26 cellular contexts compared by ENCODE assay signal in genomic region chr5:83917261-83917908, GRCh38.
"Had no signal": no experiment of that assay in that cellular context is flagged by ENCODE, and none has a peak within 500 bp of the region (broad histone marks: within the 10 kb centered on the region; RNA-seq: fewer than 3 reads in every experiment).

No MANE protein-coding gene starts in this region.

- H3K9me3 ChIP-seq: heart right ventricle, left ventricle myocardium inferior, right lobe of liver, upper lobe of right lung had no signal

- H3K27ac Mint-ChIP-seq: activated CD4-positive, alpha-beta memory T cell treated with anti-CD3 and anti-CD28 coated beads for 36 hours; activated CD4-positive, alpha-beta T cell treated with anti-CD3 and anti-CD28 coated beads, Interleukin-2, amount 10 ng/mL, durations not matched to agents 24 days and 14 days; activated naive CD4-positive, alpha-beta T cell treated with anti-CD3 and anti-CD28 coated beads, Interleukin-2, amount 10 ng/mL, durations not matched to agents 7 days and 5 days; activated T-helper 1 cell treated with anti-CD3 and anti-CD28 coated beads, Interleukin-12 subunit alpha, Interleukin-12 subunit beta, Interleukin-2, Interleukin-4 antibody, amounts not matched to agents 30 ng/mL and 10 ng/mL and 1 ng/mL, durations not matched to agents 14 hours and 24 hours and 36 hours; natural killer cell; progenitor cell of endocrine pancreas; stimulated activated effector memory CD8-positive, alpha-beta T cell treated with anti-CD3 and anti-CD28 coated beads, Interleukin-12 subunit alpha, Interleukin-12 subunit beta, amount 100 ng/mL, for 72 hours; stimulated activated naive CD8-positive, alpha-beta T cell treated with anti-CD3 and anti-CD28 coated beads, Interleukin-15, amount 100 ng/mL, for 72 hours had no signal

- H3K4me3 ChIP-seq: heart right ventricle, left ventricle myocardium inferior, right lobe of liver, upper lobe of right lung had no signal

- H3K27me3 Mint-ChIP-seq: activated CD4-positive, alpha-beta T cell treated with anti-CD3 and anti-CD28 coated beads, Interleukin-2, amount 10 ng/mL, durations not matched to agents 24 days and 14 days; activated naive CD4-positive, alpha-beta T cell treated with anti-CD3 and anti-CD28 coated beads, Interleukin-2, amount 10 ng/mL, durations not matched to agents 7 days and 5 days; stimulated activated naive CD8-positive, alpha-beta T cell treated with anti-CD3 and anti-CD28 coated beads, Interleukin-15, amount 100 ng/mL, for 72 hours had no signal

- H3K36me3 Mint-ChIP-seq: activated CD4-positive, alpha-beta memory T cell treated with anti-CD3 and anti-CD28 coated beads for 36 hours; activated naive CD4-positive, alpha-beta T cell treated with anti-CD3 and anti-CD28 coated beads, Interleukin-2, amount 10 ng/mL, durations not matched to agents 7 days and 5 days; natural killer cell; stimulated activated effector memory CD8-positive, alpha-beta T cell treated with anti-CD3 and anti-CD28 coated beads, Interleukin-12 subunit alpha, Interleukin-12 subunit beta, amount 100 ng/mL, for 72 hours had no signal

- ATAC-seq: esophagus mucosa; natural killer cell; right lobe of liver; stimulated activated effector memory CD8-positive, alpha-beta T cell treated with anti-CD3 and anti-CD28 coated beads, Interleukin-12 subunit alpha, Interleukin-12 subunit beta, amount 100 ng/mL, for 72 hours; stimulated activated naive CD8-positive, alpha-beta T cell treated with anti-CD3 and anti-CD28 coated beads, Interleukin-15, amount 100 ng/mL, for 72 hours; upper lobe of right lung had no signal

- H3K4me3 Mint-ChIP-seq: activated CD4-positive, alpha-beta memory T cell treated with anti-CD3 and anti-CD28 coated beads for 36 hours; activated CD4-positive, alpha-beta T cell treated with anti-CD3 and anti-CD28 coated beads, Interleukin-2, amount 10 ng/mL, durations not matched to agents 24 days and 14 days; activated naive CD4-positive, alpha-beta T cell treated with anti-CD3 and anti-CD28 coated beads, Interleukin-2, amount 10 ng/mL, durations not matched to agents 7 days and 5 days; activated T-helper 1 cell treated with anti-CD3 and anti-CD28 coated beads, Interleukin-12 subunit alpha, Interleukin-12 subunit beta, Interleukin-2, Interleukin-4 antibody, amounts not matched to agents 30 ng/mL and 10 ng/mL and 1 ng/mL, durations not matched to agents 14 hours and 24 hours and 36 hours; natural killer cell; stimulated activated effector memory CD8-positive, alpha-beta T cell treated with anti-CD3 and anti-CD28 coated beads, Interleukin-12 subunit alpha, Interleukin-12 subunit beta, amount 100 ng/mL, for 72 hours; stimulated activated naive CD8-positive, alpha-beta T cell treated with anti-CD3 and anti-CD28 coated beads, Interleukin-15, amount 100 ng/mL, for 72 hours had no signal

- H3K4me1 ChIP-seq: right lobe of liver, upper lobe of right lung had no signal

- H3K27me3 ChIP-seq: brain microvascular endothelial cell, heart right ventricle, right lobe of liver, upper lobe of right lung had no signal

- DNase-seq: activated CD4-positive, alpha-beta memory T cell treated with anti-CD3 and anti-CD28 coated beads for 36 hours; activated CD4-positive, alpha-beta T cell treated with anti-CD3 and anti-CD28 coated beads, Interleukin-2, amount 10 ng/mL, durations not matched to agents 24 days and 14 days; activated CD4-positive, CD25-positive, alpha-beta regulatory T cell treated with anti-CD3 and anti-CD28 coated beads, Interleukin-2, amount 50 U/mL, for 72 hours; activated CD8-positive, alpha-beta memory T cell treated with anti-CD3 and anti-CD28 coated beads, Interleukin-2, amount 50 U/mL, for 4 hours; activated effector memory CD4-positive, alpha-beta T cell treated with anti-CD3 and anti-CD28 coated beads, Interleukin-2, amount 50 U/mL, for 16 hours; activated naive CD4-positive, alpha-beta T cell treated with anti-CD3 and anti-CD28 coated beads, Interleukin-2, amount 10 ng/mL, durations not matched to agents 7 days and 5 days; activated T-cell treated with anti-CD3 and anti-CD28 coated beads, Interleukin-2, amount 50 U/mL, for 1 hour; amniotic stem cell; brain microvascular endothelial cell; cortex of kidney; foreskin fibroblast; heart right ventricle; left ventricle myocardium inferior; mammary epithelial cell; midbrain; natural killer cell; right lobe of liver; stimulated activated CD4-positive, alpha-beta T cell treated with anti-CD3 and anti-CD28 coated beads, Interleukin-4, amount 100 ng/mL, for 24 hours; stimulated activated naive CD8-positive, alpha-beta T cell treated with anti-CD3 and anti-CD28 coated beads, Interleukin-15, amount 100 ng/mL, for 72 hours; substantia nigra; T-helper 2 cell; upper lobe of right lung had no signal

- H3K9me3 Mint-ChIP-seq: activated CD4-positive, alpha-beta memory T cell treated with anti-CD3 and anti-CD28 coated beads for 36 hours; activated CD4-positive, alpha-beta T cell treated with anti-CD3 and anti-CD28 coated beads, Interleukin-2, amount 10 ng/mL, durations not matched to agents 24 days and 14 days; activated naive CD4-positive, alpha-beta T cell treated with anti-CD3 and anti-CD28 coated beads, Interleukin-2, amount 10 ng/mL, durations not matched to agents 7 days and 5 days; activated T-helper 1 cell treated with anti-CD3 and anti-CD28 coated beads, Interleukin-12 subunit alpha, Interleukin-12 subunit beta, Interleukin-2, Interleukin-4 antibody, amounts not matched to agents 30 ng/mL and 10 ng/mL and 1 ng/mL, durations not matched to agents 14 hours and 24 hours and 36 hours; stimulated activated effector memory CD8-positive, alpha-beta T cell treated with anti-CD3 and anti-CD28 coated beads, Interleukin-12 subunit alpha, Interleukin-12 subunit beta, amount 100 ng/mL, for 72 hours; stimulated activated naive CD8-positive, alpha-beta T cell treated with anti-CD3 and anti-CD28 coated beads, Interleukin-15, amount 100 ng/mL, for 72 hours had no signal

- H3K4me1 Mint-ChIP-seq: activated CD4-positive, alpha-beta T cell treated with anti-CD3 and anti-CD28 coated beads, Interleukin-2, amount 10 ng/mL, durations not matched to agents 24 days and 14 days; activated naive CD4-positive, alpha-beta T cell treated with anti-CD3 and anti-CD28 coated beads, Interleukin-2, amount 10 ng/mL, durations not matched to agents 7 days and 5 days; natural killer cell; stimulated activated effector memory CD8-positive, alpha-beta T cell treated with anti-CD3 and anti-CD28 coated beads, Interleukin-12 subunit alpha, Interleukin-12 subunit beta, amount 100 ng/mL, for 72 hours; stimulated activated naive CD8-positive, alpha-beta T cell treated with anti-CD3 and anti-CD28 coated beads, Interleukin-15, amount 100 ng/mL, for 72 hours had no signal

- H3K36me3 ChIP-seq: brain microvascular endothelial cell, heart right ventricle, left ventricle myocardium inferior, right lobe of liver, upper lobe of right lung had no signal

- H3K27ac ChIP-seq: brain microvascular endothelial cell, left ventricle myocardium inferior, right lobe of liver, upper lobe of right lung had no signal
